1 cellular context compared by ENCODE assay signal in the genomic region with DNA sequence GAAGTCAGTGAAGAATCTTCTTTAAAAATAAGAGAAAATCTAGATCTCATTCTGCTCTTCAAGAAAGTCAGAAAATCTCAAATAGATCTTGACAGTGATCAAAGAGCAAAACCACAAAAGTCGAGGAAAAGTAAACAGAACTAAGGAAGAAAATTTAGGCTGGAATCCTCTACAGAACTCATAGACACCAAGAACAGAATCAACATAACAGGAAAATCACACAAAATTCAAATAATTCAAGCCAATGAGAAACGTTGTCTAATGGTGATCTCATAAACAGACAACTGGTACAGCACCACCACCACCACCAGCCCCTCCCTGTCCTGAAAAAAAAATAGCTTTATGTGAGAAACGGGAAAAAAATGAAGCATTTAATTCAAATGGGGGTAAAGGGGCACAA.
TF ChIP-seq lines count a peak whose summit lies in the region.

No MANE protein-coding gene starts in this region.

TF ChIP-seq in SK-N-SH, 30 proteins besides CTCF, POLR2A, EP300 and RAD21 (continued from another document):
- no peak for TF ChIP-seq MXI1 (IDR thresholded peaks at IDR 0.05; ENCODE audit: low read depth, low read length)
